2 cellular contexts compared by ENCODE assay signal in the genomic region with DNA sequence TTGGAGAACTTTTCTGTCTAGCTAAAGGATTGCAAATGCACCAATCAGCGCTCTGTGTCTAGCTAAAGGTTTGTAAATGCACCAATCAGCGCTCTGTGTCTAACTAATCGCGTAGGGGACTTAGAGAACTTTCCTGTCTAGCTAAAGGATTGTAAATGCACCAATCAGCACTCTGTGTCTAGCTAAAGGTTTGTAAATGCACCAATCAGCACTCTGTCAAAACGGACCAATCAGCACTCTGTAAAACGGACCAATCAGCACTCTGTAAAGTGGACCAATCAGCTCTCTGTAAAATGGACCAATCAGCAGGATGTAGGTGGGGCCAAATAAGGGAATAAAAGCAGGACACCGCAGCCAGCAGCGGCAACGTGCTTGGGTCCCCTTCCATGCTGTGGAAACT.
TF ChIP-seq lines count a peak whose summit lies in the region.

No MANE protein-coding gene starts in this region.

TF ChIP-seq in A549, 52 proteins besides CTCF, POLR2A, EP300 and RAD21:
- peak; percentile 52 for TF ChIP-seq MAFK (IDR thresholded peaks at IDR 0.05; ENCODE audit: partially characterized antibody)

TF ChIP-seq in WTC11, 78 proteins besides CTCF, POLR2A, EP300 and RAD21:
- peak; percentile 49; the same call in 1 of the 2 replicates for TF ChIP-seq NFYB (CRISPR knock-in tag; conservative IDR thresholded peaks at IDR 0.05; ENCODE audit: low read depth)
TF ChIP-seq in WTC11: peak in this region for 1; not testable (repeated sequence) for 77.
